1 cellular context compared by ENCODE assay signal in the genomic region with DNA sequence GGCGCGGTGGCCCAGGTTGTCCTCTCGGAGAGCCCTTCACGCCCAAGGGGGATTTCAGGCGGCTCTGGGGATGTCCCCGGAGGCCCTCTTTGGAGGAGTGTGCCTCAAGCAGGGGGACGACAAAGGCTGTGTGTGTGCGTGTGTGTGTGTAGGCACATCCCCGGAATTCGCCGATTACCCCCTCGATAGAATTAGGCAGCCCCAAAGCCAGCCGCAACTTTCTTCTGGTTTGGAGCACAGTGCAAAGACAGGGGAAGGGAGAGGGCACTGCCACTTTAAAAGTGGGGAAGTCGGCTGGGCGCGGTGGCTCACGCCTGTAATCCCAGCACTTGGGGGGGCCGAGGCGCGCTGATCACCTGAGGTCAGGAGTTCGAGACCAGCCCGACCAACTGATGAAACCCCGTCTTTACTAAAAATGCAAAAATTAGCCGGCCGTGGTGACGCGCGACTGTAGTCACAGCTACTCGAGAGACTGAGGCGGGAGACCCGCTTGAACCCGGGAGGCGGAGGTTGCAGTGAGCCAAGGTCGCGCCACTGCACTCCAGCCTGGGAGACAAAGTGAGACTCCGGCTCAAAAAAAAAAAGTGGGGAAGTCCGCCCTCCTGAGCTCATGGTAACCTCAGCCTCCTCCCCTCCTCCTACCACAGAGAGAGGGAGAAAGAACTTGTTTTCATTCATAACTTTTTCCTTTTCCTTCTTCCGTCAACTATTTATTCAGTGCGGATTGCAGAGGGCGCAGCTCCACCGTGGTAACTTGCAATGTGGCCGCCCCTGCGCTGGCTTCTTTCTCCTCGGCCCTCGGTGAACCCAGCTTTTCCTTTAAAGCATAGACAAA.
TF ChIP-seq lines count a peak whose summit lies in the region.

No MANE protein-coding gene starts in this region.

TF ChIP-seq in neural cell, 6 proteins besides CTCF, POLR2A, EP300 and RAD21 (continued from another document):
- TF ChIP-seq SMC3 (conservative IDR thresholded peaks at IDR 0.05; ENCODE audit: poor library complexity) (peak; percentile 41), MXI1 (conservative IDR thresholded peaks at IDR 0.05; ENCODE audit: poor library complexity, severe bottlenecking) (peak; percentile 31)
